1 cellular context compared by ENCODE assay signal in genomic region chr2:227324671-227325055, GRCh38.
TF ChIP-seq lines count a peak whose summit lies in the region.

No MANE protein-coding gene starts in this region.

TF ChIP-seq in IMR-90, 13 proteins besides CTCF, POLR2A, EP300 and RAD21 (continued from another document):
- TF ChIP-seq ELK1 (IDR thresholded peaks at IDR 0.05; ENCODE audit: borderline replicate concordance, low read depth, low read length): no peak
